Comparison of ENCODE assay signal across 1 cellular context in genomic region chr4:86947494-86948120, GRCh38.
A peak's percentile ranks its signal among the peaks of the same experiment; 100 is the strongest.
TF ChIP-seq lines count a peak whose summit lies in the region.

No MANE protein-coding gene starts in this region.

TF ChIP-seq in H1, 55 proteins besides CTCF, POLR2A, EP300 and RAD21:
- TF ChIP-seq CREB1 (IDR thresholded peaks at IDR 0.05), result no peak
- no peak for TF ChIP-seq KDM4A (IDR thresholded peaks at IDR 0.05; ENCODE audit: low read depth, low read length, severe bottlenecking)
- no peak for TF ChIP-seq TAF7 (optimal IDR thresholded peaks at IDR 0.05; ENCODE audit: borderline replicate concordance, low read depth, low read length)
- no peak for TF ChIP-seq CEBPB (IDR thresholded peaks at IDR 0.05; ENCODE audit: low read depth, low read length)
- no peak for TF ChIP-seq PHF8 (conservative IDR thresholded peaks at IDR 0.05; ENCODE audit: low read depth, low read length)
- no peak for TF ChIP-seq TEAD4 (IDR thresholded peaks at IDR 0.05; ENCODE audit: low read depth, low read length)
- TF ChIP-seq SP1 (IDR thresholded peaks at IDR 0.05; ENCODE audit: low read depth, low read length), result 0 out of 2 replicates have a peak, but pooled peaks have one; percentile 32
- no peak for TF ChIP-seq E2F6 (IDR thresholded peaks at IDR 0.05)
- no peak for TF ChIP-seq SRF (IDR thresholded peaks at IDR 0.05; ENCODE audit: low read depth, low read length)
- TF ChIP-seq CTBP2 (IDR thresholded peaks at IDR 0.05; ENCODE audit: borderline replicate concordance, insufficient read depth, insufficient read length, low read length), result no peak
- TF ChIP-seq SUZ12 (IDR thresholded peaks at IDR 0.05; ENCODE audit: low read length), result no peak
- no peak for TF ChIP-seq SIX5 (IDR thresholded peaks at IDR 0.05; ENCODE audit: low read depth, low read length)
- TF ChIP-seq MAFK (IDR thresholded peaks at IDR 0.05; ENCODE audit: low read depth, low read length), result 0 out of 2 replicates have a peak, but pooled peaks have one; percentile 6
